6 cellular contexts compared by ENCODE assay signal in the genomic region with DNA sequence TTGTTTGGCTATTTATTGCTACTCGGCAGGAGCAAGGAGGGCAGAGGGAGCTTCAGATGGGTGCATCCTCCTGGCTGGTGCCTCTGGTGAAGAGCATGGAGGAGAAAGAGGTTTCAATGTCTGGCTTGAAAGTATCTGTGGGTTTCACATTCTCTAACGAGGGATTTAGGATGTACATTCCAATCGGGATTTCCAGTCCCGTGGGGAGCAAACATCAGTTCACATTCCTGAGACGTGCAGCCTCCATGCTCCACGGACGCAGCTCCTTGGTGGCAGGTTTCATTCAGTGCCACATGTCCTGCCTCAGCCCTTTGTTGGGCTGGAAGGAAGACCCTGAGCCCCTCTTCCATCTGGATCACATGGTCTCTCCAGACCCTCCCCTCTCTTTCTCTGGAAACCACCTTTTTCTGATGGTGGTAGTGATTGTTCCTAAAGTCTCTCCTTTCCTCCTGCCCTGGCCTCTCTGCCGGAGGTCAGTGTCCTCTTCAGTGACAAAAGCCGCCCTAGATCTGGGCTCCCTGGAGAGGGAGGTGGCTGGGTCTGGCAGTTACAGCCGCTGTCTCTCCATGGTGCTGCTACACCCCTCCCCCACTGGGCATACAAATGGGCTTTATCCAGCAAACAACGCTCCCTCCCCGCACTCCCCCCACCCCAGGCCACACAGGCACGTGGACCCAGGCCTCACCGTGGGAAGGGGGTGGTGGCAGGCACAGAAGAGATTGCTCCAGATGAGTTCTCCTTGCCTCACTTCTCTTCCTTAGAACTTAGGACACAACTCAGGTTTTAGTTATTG. TPM values are rescaled to one million over a fixed set of nuclear protein-coding genes. Genes with fewer than 3 reads are reported as not detected.
DNase-seq lines count a peak whose midpoint lies in the region; ATAC-seq and TF ChIP-seq lines count a peak whose summit lies in the region.

No MANE protein-coding gene starts in this region.

- no peaks in the 10 kb centered on the region for H3K9me3 ChIP-seq in right cardiac atrium (ENCODE audit: control insufficient read depth, low read length)
- no peaks in the 10 kb centered on the region for H3K9me3 ChIP-seq in iPS-18a (ENCODE audit: control insufficient read depth, low read depth, low read length)
- no peaks in the 10 kb centered on the region for H3K9me3 ChIP-seq in mucosa of descending colon

- no peak for DNase-seq in right cardiac atrium
- no peak for DNase-seq in Right ventricle myocardium inferior (ENCODE audit: missing footprints)
- DNase-seq in mucosa of descending colon, result no peak
- no peak for DNase-seq in sciatic nerve (ENCODE audit: low spot score)
- no peak for DNase-seq in epidermal melanocyte (ENCODE audit: insufficient read length, low spot score)

- H3K27ac ChIP-seq in right cardiac atrium (ENCODE audit: low read length), result peak overlapping the region; percentile 33
- peak overlapping the region; percentile 94 for H3K27ac ChIP-seq in iPS-18a (ENCODE audit: low read length)

- H3K9ac ChIP-seq in iPS-18a (ENCODE audit: low read length), result peak overlapping the region; percentile 85

- peaks cover 2% of the 10 kb centered on the region for H3K4me1 ChIP-seq in right cardiac atrium (ENCODE audit: control insufficient read depth, insufficient read depth, low read length)
- peaks cover 24% of the 10 kb centered on the region for H3K4me1 ChIP-seq in iPS-18a (ENCODE audit: control insufficient read depth, low read depth, low read length)
- H3K4me1 ChIP-seq in mucosa of descending colon (ENCODE audit: low read depth), result peaks cover 19% of the 10 kb centered on the region

- TF ChIP-seq CTCF in mucosa of descending colon (IDR thresholded peaks at IDR 0.05), result no peak

- H3K36me3 ChIP-seq in iPS-18a (ENCODE audit: control insufficient read depth, low read depth, low read length) (peaks cover 6% of the 10 kb centered on the region), mucosa of descending colon (ENCODE audit: low read depth) (no peaks in the 10 kb centered on the region)

- 25% methylated on average over 14 of the region's 14 CpGs for WGBS in right cardiac atrium

- H3K4me3 ChIP-seq in right cardiac atrium (ENCODE audit: low read length), result no peak overlapping the region
- peak overlapping the region; percentile 75 for H3K4me3 ChIP-seq in iPS-18a (ENCODE audit: low read length)
- H3K4me3 ChIP-seq in mucosa of descending colon, result no peak overlapping the region

- ATAC-seq in right cardiac atrium (no peak), Right ventricle myocardium inferior (no peak), mucosa of descending colon (no peak), sciatic nerve (no peak)

- intact Hi-C loops in right cardiac atrium (cut with DNase I), result loop anchor here in 3 of 4 donors (1.0 to 10.0 kb wide), 3 partner anchors 24 to 68 kb away; a partner anchor contains a TSS
- intact Hi-C loops in Right ventricle myocardium inferior (cut with DNase I), result loop anchor here (5.0 kb wide), 1 partner anchor 721 kb away; no protein-coding TSS in a partner anchor
- intact Hi-C loops in mucosa of descending colon (cut with DNase I, micrococcal nuclease), result no loop called here
- intact Hi-C loops in sciatic nerve (cut with DNase I), result no loop called here

- H3K27me3 ChIP-seq in right cardiac atrium (ENCODE audit: control insufficient read depth, insufficient read depth) (no peaks in the 10 kb centered on the region), iPS-18a (ENCODE audit: control insufficient read depth, insufficient read depth, low read length) (no peaks in the 10 kb centered on the region)

RNA-seq across cellular contexts. Expression of a gene that starts 0.8 kb away (rescaled TPM):
- total RNA-seq in right cardiac atrium (10 to 100 TPM in 3 of 4 donors, 1 to 10 TPM in 1; 6.9 to 22.6 (median 16.3) TPM), Right ventricle myocardium inferior (14.4 TPM), mucosa of descending colon (1 to 10 TPM in 1 of 3 donors, under 1 TPM in 2; 0.38 to 6.8 (median 0.41) TPM), sciatic nerve (0.71 TPM)
- 28.3 TPM for polyA plus RNA-seq in right cardiac atrium

RNA-seq across cellular contexts. Expression of a gene that starts 12.1 kb away (rescaled TPM):
- total RNA-seq in right cardiac atrium (10 to 100 TPM; 71.3 to 84.2 (median 73.4) TPM), Right ventricle myocardium inferior (58.7 TPM), mucosa of descending colon (100 to 1,000 TPM; 128 to 212 (median 188) TPM), sciatic nerve (87.4 TPM)
- 80.0 TPM for polyA plus RNA-seq in right cardiac atrium

RNA-seq across cellular contexts. Expression of a gene that starts 15.8 kb away (rescaled TPM):
- total RNA-seq in right cardiac atrium (10 to 100 TPM; 10.4 to 12.0 (median 10.6) TPM), Right ventricle myocardium inferior (15.8 TPM), mucosa of descending colon (10 to 100 TPM in 1 of 3 donors, 1 to 10 TPM in 2; 4.5 to 26.2 (median 6.4) TPM), sciatic nerve (9.2 TPM)
- polyA plus RNA-seq in right cardiac atrium, result 15.6 TPM

RNA-seq across cellular contexts. Expression of a gene that starts 20.8 kb away (rescaled TPM):
- total RNA-seq in right cardiac atrium (10 to 100 TPM; 27.7 to 36.3 (median 29.7) TPM), Right ventricle myocardium inferior (28.6 TPM), mucosa of descending colon (10 to 100 TPM in 2 of 3 donors, 1 to 10 TPM in 1; 7.3 to 23.6 (median 19.4) TPM), sciatic nerve (40.6 TPM)
- 23.7 TPM for polyA plus RNA-seq in right cardiac atrium

RNA-seq across cellular contexts. Expression of a gene that starts 25.6 kb away (rescaled TPM):
- total RNA-seq in right cardiac atrium, result 10 to 100 TPM in 3 of 4 donors, 1 to 10 TPM in 1; 5.5 to 20.4 (median 11.4) TPM
- polyA plus RNA-seq in right cardiac atrium, result 14.1 TPM
- total RNA-seq in Right ventricle myocardium inferior, result 12.8 TPM
- total RNA-seq in mucosa of descending colon, result 10 to 100 TPM in 1 of 3 donors, 1 to 10 TPM in 1, under 1 TPM in 1; 0.49 to 12.6 (median 1.6) TPM
- total RNA-seq in sciatic nerve, result 5.7 TPM

Comparison
In these comparisons a context has a peak if more than half of its experiments do, and no peak if none do; other contexts are left out.
1. intact Hi-C loops: an anchor here in right cardiac atrium (1.0 to 10.0 kb wide) and Right ventricle myocardium inferior (5.0 kb wide); none called in mucosa of descending colon and sciatic nerve.